ENCODE assay signal across 8 cellular contexts in genomic region chr6:122789862-122790739, GRCh38. TPM values are rescaled to one million over a fixed set of nuclear protein-coding genes. Genes with fewer than 3 reads are reported as not detected.
DNase-seq lines count a peak whose midpoint lies in the region; ATAC-seq, FAIRE-seq and TF ChIP-seq lines count a peak whose summit lies in the region.

No MANE protein-coding gene starts in this region.

- no peak for TF ChIP-seq POLR2A in GM12892 (IDR thresholded peaks at IDR 0.05; ENCODE audit: low read depth, low read length)
- no peak for TF ChIP-seq POLR2A in ovary (IDR thresholded peaks at IDR 0.05)

- H3K9me3 ChIP-seq in ovary, result no peaks in the 10 kb centered on the region

- peak; percentile 54 for ATAC-seq in HG02759 (IDR thresholded peaks at IDR 0.05; ENCODE audit: unreplicated experiment)
- ATAC-seq in activated T-cell treated with anti-CD3 and anti-CD28 coated beads, Interleukin-2, amount 50 U/mL, for 72 hours (replicated peaks in 1 of 2), result peak; percentile 88 to 92

- H3K4me3 Mint-ChIP-seq in activated T-cell treated with anti-CD3 and anti-CD28 coated beads, Interleukin-2, amount 50 U/mL, for 72 hours, result peak overlapping the region; percentile 93 to 96

- intact Hi-C loops in head of caudate nucleus (cut with DNase I), result loop anchor here (10.0 kb wide), 1 partner anchor 45 kb away; no protein-coding TSS in a partner anchor
- intact Hi-C loops in ovary (cut with DNase I), result no loop called here

- peak overlapping the region; percentile 97 for H3K27ac ChIP-seq in 22Rv1
- H3K27ac ChIP-seq in ovary, result peak overlapping the region; percentile 95 to 97

- peaks cover 22% of the 10 kb centered on the region for H3K4me1 Mint-ChIP-seq in activated T-cell treated with anti-CD3 and anti-CD28 coated beads, Interleukin-2, amount 50 U/mL, for 72 hours (ENCODE audit: low read depth)

- H3K4me3 ChIP-seq in ovary, result peak overlapping the region; percentile 73

- peak overlapping the region; percentile 84 for H3K27ac Mint-ChIP-seq in activated T-cell treated with anti-CD3 and anti-CD28 coated beads, Interleukin-2, amount 50 U/mL, for 72 hours

- H3K4me1 ChIP-seq in ovary (ENCODE audit: insufficient read depth), result peaks cover 2% of the 10 kb centered on the region

- H3K27me3 Mint-ChIP-seq in activated T-cell treated with anti-CD3 and anti-CD28 coated beads, Interleukin-2, amount 50 U/mL, for 72 hours (ENCODE audit: low read depth), result peaks cover 64% of the 10 kb centered on the region

- H3K36me3 ChIP-seq in ovary, result no peaks in the 10 kb centered on the region

- H3K9me3 Mint-ChIP-seq in activated T-cell treated with anti-CD3 and anti-CD28 coated beads, Interleukin-2, amount 50 U/mL, for 72 hours, result no peaks in the 10 kb centered on the region

- TF ChIP-seq CTCF in 22Rv1 (IDR thresholded peaks at IDR 0.05) (peak; percentile 4; the same call in 1 of the 2 replicates), ovary (IDR thresholded peaks at IDR 0.05) (no peak)

- no peak for TF ChIP-seq EP300 in ovary (IDR thresholded peaks at IDR 0.05)

- no peaks in the 10 kb centered on the region for H3K27me3 ChIP-seq in ovary

- H3K36me3 Mint-ChIP-seq in activated T-cell treated with anti-CD3 and anti-CD28 coated beads, Interleukin-2, amount 50 U/mL, for 72 hours (ENCODE audit: insufficient read depth in 2 of 2), result peaks cover 0 to 2% of the 10 kb centered on the region in 2 donors

- no peak for FAIRE-seq in GM12892 (lab: Jason Lieb, UNC)

- DNase-seq in GM12892 (ENCODE audit: insufficient read length) (peak; percentile 13), NCI-H146 (lab: John Stamatoyannopoulos, UW) (peak; percentile 87), head of caudate nucleus (peak in 24 of 42 donors; percentile 14 to 71 (median 38)), ovary (peak in 1 of 5 donors; percentile 31), NK-92 (lab: John Stamatoyannopoulos, UW; ENCODE audit: unreplicated experiment) (no peak)
- DNase-seq in activated T-cell treated with anti-CD3 and anti-CD28 coated beads, Interleukin-2, amount 50 U/mL, for 72 hours, result peak; percentile 43 to 55

- 5 to 7% (median 7%) methylated on average over 27 of the region's 27 CpGs for WGBS in ovary, 3 donors

RNA-seq across cellular contexts. Expression of gene SMPDL3A, which starts 1.0 kb away (rescaled TPM):
- polyA plus RNA-seq in GM12892 (2012; ENCODE audit: missing spikeins), result not detected
- under 1 TPM; 0.34 to 0.35 TPM for total RNA-seq in activated T-cell treated with anti-CD3 and anti-CD28 coated beads, Interleukin-2, amount 50 U/mL, for 72 hours
- 1 to 10 TPM; 3.5 to 9.3 (median 5.8) TPM for total RNA-seq in ovary
- polyA plus RNA-seq in ovary, result 10 to 100 TPM in 1 of 2 donors, 1 to 10 TPM in 1; 9.1 to 14.1 TPM

RNA-seq across cellular contexts. Expression of gene FABP7, which starts 10.6 kb away (rescaled TPM):
- not detected for polyA plus RNA-seq in GM12892 (2012; ENCODE audit: missing spikeins)
- total RNA-seq in activated T-cell treated with anti-CD3 and anti-CD28 coated beads, Interleukin-2, amount 50 U/mL, for 72 hours, result not detected
- total RNA-seq in ovary, result not detected
- polyA plus RNA-seq in ovary, result not detected
